Comparison of ENCODE assay signal across 8 cellular contexts in genomic region chr3:194204036-194204792, GRCh38.
DNase-seq lines count a peak whose midpoint lies in the region; ATAC-seq and TF ChIP-seq lines count a peak whose summit lies in the region.

No MANE protein-coding gene starts in this region.

- DNase-seq in GM13976 (ENCODE audit: low spot score): peak; percentile 62
- DNase-seq in activated naive CD8-positive, alpha-beta T cell treated with anti-CD3 and anti-CD28 coated beads for 36 hours: peak; percentile 34
- DNase-seq in right lobe of liver: peak; percentile 60 to 68 (median 60)
- no peak for DNase-seq in activated gamma-delta T cell (lab: John Stamatoyannopoulos, UW)
- no peak for DNase-seq in medulla oblongata (ENCODE audit: extremely low spot score)

- TF ChIP-seq CTCF in GM13976 (IDR thresholded peaks at IDR 0.05; ENCODE audit: borderline replicate concordance, control extremely low read depth, extremely low read depth, insufficient read depth, missing control alignments) (no peak), right lobe of liver (IDR thresholded peaks at IDR 0.05) (peak in 1 of 4 donors; percentile 5)

- H3K9me3 Mint-ChIP-seq in activated naive CD8-positive, alpha-beta T cell treated with anti-CD3 and anti-CD28 coated beads for 36 hours: no peaks in the 10 kb centered on the region

- H3K9me3 ChIP-seq in right lobe of liver: no peaks in the 10 kb centered on the region

- H3K36me3 ChIP-seq in right lobe of liver: no peaks in the 10 kb centered on the region
- H3K36me3 ChIP-seq in urinary bladder (ENCODE audit: insufficient read depth): no peaks in the 10 kb centered on the region

- peak overlapping the region; percentile 25 to 53 (median 42) for H3K4me3 ChIP-seq in right lobe of liver
- peak overlapping the region; percentile 24 for H3K4me3 ChIP-seq in urinary bladder (ENCODE audit: low read depth, low read length)

- ATAC-seq in HG03571 (IDR thresholded peaks at IDR 0.05; ENCODE audit: unreplicated experiment): peak; percentile 44
- peak; percentile 72 to 86 (median 80) for ATAC-seq in right lobe of liver
- ATAC-seq in GM21367 (IDR thresholded peaks at IDR 0.05; ENCODE audit: unreplicated experiment): no peak

- peaks cover 0 to 3% (median 0%) of the 10 kb centered on the region in 4 donors for H3K4me1 ChIP-seq in right lobe of liver
- no peaks in the 10 kb centered on the region for H3K4me1 ChIP-seq in urinary bladder (ENCODE audit: insufficient read depth)

- peak overlapping the region; percentile 64 for H3K4me3 Mint-ChIP-seq in activated naive CD8-positive, alpha-beta T cell treated with anti-CD3 and anti-CD28 coated beads for 36 hours

- no peak overlapping the region for H3K27ac Mint-ChIP-seq in activated naive CD8-positive, alpha-beta T cell treated with anti-CD3 and anti-CD28 coated beads for 36 hours

- peaks cover 15% of the 10 kb centered on the region for H3K4me1 Mint-ChIP-seq in activated naive CD8-positive, alpha-beta T cell treated with anti-CD3 and anti-CD28 coated beads for 36 hours

- H3K27me3 Mint-ChIP-seq in activated naive CD8-positive, alpha-beta T cell treated with anti-CD3 and anti-CD28 coated beads for 36 hours: peaks cover 56% of the 10 kb centered on the region

- TF ChIP-seq POLR2A in right lobe of liver (IDR thresholded peaks at IDR 0.05): no peak

- in situ Hi-C loops in GM13976 (cut with MboI; ENCODE audit: low sequenced_read_pairs, unreplicated experiment): no loop called here

- H3K36me3 Mint-ChIP-seq in activated naive CD8-positive, alpha-beta T cell treated with anti-CD3 and anti-CD28 coated beads for 36 hours: no peaks in the 10 kb centered on the region

- H3K27me3 ChIP-seq in right lobe of liver: no peaks in the 10 kb centered on the region

- H3K27ac ChIP-seq in right lobe of liver (no peak overlapping the region), urinary bladder (ENCODE audit: low read depth) (no peak overlapping the region)

- intact Hi-C loops in right lobe of liver (cut with DNase I): no loop called here

- WGBS in right lobe of liver (ENCODE audit: insufficient coverage, low coverage, low lambda C conversion rate, missing lambda C conversion rate): 25% methylated on average over 30 of the region's 70 CpGs
- WGBS in urinary bladder: 12% methylated on average over 70 of the region's 70 CpGs

Comparison
In these comparisons a context has a peak if more than half of its experiments do, and no peak if none do; other contexts are left out.
1. DNase-seq: peak in GM13976 (single experiment), activated naive CD8-positive, alpha-beta T cell treated with anti-CD3 and anti-CD28 coated beads for 36 hours (single experiment) and right lobe of liver (3 of 3); none in activated gamma-delta T cell (single experiment) and medulla oblongata (single experiment).